In genomic region chr4:34679228-34679627, GRCh38 we compare ENCODE assay signal across 20 cellular contexts.
"Had no signal": no experiment of that assay in that cellular context is flagged by ENCODE, and none has a peak within 500 bp of the region (broad histone marks: within the 10 kb centered on the region; RNA-seq: fewer than 3 reads in every experiment).

No MANE protein-coding gene starts in this region.

- H3K4me1 ChIP-seq: SJSA1 had no signal

- H3K4me3 ChIP-seq: K562, SJSA1, SK-N-MC had no signal

- H3K36me3 ChIP-seq: SJSA1 had no signal

- DNase-seq: Kasumi-1, MM.1S, NCI-H1092 treated with DMSO at 0.1 percent for 48 hours, NCI-H1436, NCI-H187, NCI-H2029, NCI-H2171, NCI-H226, NCI-H446, NCI-H510A, NCI-H524 treated with DMSO at 0.1 percent for 48 hours, NCI-H774, Right ventricle myocardium superior, RPMI8226, SIG-M5 had no signal

- H3K27ac ChIP-seq: HL-60, KMS-11, SJSA1, SK-N-MC had no signal

- H3K27me3 ChIP-seq: SJSA1 had no signal

- H3K9me3 ChIP-seq: SJSA1 had no signal

- H3K4me2 ChIP-seq: KMS-11 had no signal
